In genomic region chr1:53889304-53890298, GRCh38 we compare ENCODE assay signal across 1 cellular context.
TF ChIP-seq lines count a peak whose summit lies in the region.

Gene YIPF1, minus strand, starts transcription at chr1:53889797. Its CDS starts 860 bp downstream, at chr1:53888937.

TF ChIP-seq in HepG2, 621 proteins besides CTCF, POLR2A, EP300 and RAD21 (continued from another document and continues in another):
- no peak for TF ChIP-seq ZBTB38 (CRISPR knock-in tag; IDR thresholded peaks at IDR 0.05)
- TF ChIP-seq NONO (IDR thresholded peaks at IDR 0.05) = no peak
- peak; percentile 52 for TF ChIP-seq NONO (CRISPR knock-in tag; conservative IDR thresholded peaks at IDR 0.05)
- no peak for TF ChIP-seq ZNF513 (CRISPR knock-in tag; conservative IDR thresholded peaks at IDR 0.05)
- TF ChIP-seq SIX1 (CRISPR knock-in tag; IDR thresholded peaks at IDR 0.05; ENCODE audit: borderline replicate concordance) = no peak
- peak; percentile 67; the same call in 1 of the 2 replicates for TF ChIP-seq SALL1 (CRISPR knock-in tag; IDR thresholded peaks at IDR 0.05)
- peak; percentile 47; the same call in 1 of the 2 replicates for TF ChIP-seq ZNF225 (CRISPR knock-in tag; IDR thresholded peaks at IDR 0.05)
- no peak for TF ChIP-seq HES4 (CRISPR knock-in tag; IDR thresholded peaks at IDR 0.05; ENCODE audit: borderline replicate concordance)
- TF ChIP-seq NFKB2 (CRISPR knock-in tag; IDR thresholded peaks at IDR 0.05; ENCODE audit: borderline replicate concordance) = peak; percentile 77; the same call in 1 of the 2 replicates
- peak; percentile 60 for TF ChIP-seq XRCC5 (optimal IDR thresholded peaks at IDR 0.05; ENCODE audit: low read length)
- 0 out of 2 replicates have a peak, but pooled peaks have one; percentile 29 for TF ChIP-seq EED (CRISPR knock-in tag; IDR thresholded peaks at IDR 0.05)
- peak; percentile 99 for TF ChIP-seq SP4 (CRISPR knock-in tag; IDR thresholded peaks at IDR 0.05)
- 0 out of 2 replicates have a peak, but pooled peaks have one; percentile 36 for TF ChIP-seq ZNF276 (CRISPR knock-in tag; IDR thresholded peaks at IDR 0.05; ENCODE audit: low read depth)
- TF ChIP-seq CREM (IDR thresholded peaks at IDR 0.05) = 0 out of 2 replicates have a peak, but pooled peaks have one; percentile 14
- TF ChIP-seq CREM (CRISPR knock-in tag; IDR thresholded peaks at IDR 0.05) = no peak
- TF ChIP-seq ZNF34 (CRISPR knock-in tag; IDR thresholded peaks at IDR 0.05; ENCODE audit: borderline replicate concordance) = no peak
- no peak for TF ChIP-seq MTA1 (CRISPR knock-in tag; IDR thresholded peaks at IDR 0.05; ENCODE audit: borderline replicate concordance)
- TF ChIP-seq, protein P1, sequence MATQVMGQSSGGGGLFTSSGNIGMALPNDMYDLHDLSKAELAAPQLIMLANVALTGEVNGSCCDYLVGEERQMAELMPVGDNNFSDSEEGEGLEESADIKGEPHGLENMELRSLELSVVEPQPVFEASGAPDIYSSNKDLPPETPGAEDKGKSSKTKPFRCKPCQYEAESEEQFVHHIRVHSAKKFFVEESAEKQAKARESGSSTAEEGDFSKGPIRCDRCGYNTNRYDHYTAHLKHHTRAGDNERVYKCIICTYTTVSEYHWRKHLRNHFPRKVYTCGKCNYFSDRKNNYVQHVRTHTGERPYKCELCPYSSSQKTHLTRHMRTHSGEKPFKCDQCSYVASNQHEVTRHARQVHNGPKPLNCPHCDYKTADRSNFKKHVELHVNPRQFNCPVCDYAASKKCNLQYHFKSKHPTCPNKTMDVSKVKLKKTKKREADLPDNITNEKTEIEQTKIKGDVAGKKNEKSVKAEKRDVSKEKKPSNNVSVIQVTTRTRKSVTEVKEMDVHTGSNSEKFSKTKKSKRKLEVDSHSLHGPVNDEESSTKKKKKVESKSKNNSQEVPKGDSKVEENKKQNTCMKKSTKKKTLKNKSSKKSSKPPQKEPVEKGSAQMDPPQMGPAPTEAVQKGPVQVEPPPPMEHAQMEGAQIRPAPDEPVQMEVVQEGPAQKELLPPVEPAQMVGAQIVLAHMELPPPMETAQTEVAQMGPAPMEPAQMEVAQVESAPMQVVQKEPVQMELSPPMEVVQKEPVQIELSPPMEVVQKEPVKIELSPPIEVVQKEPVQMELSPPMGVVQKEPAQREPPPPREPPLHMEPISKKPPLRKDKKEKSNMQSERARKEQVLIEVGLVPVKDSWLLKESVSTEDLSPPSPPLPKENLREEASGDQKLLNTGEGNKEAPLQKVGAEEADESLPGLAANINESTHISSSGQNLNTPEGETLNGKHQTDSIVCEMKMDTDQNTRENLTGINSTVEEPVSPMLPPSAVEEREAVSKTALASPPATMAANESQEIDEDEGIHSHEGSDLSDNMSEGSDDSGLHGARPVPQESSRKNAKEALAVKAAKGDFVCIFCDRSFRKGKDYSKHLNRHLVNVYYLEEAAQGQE (IDR thresholded peaks at IDR 0.05; ENCODE audit: borderline replicate concordance in 1 of 2, low read depth in 1 of 2, low read length in 2 of 2) = no peak
- no peak for TF ChIP-seq ZNF747 (CRISPR knock-in tag; IDR thresholded peaks at IDR 0.05; ENCODE audit: borderline replicate concordance)
- TF ChIP-seq HBP1 (CRISPR knock-in tag; IDR thresholded peaks at IDR 0.05; ENCODE audit: low read depth) = no peak
- 0 out of 2 replicates have a peak, but pooled peaks have one; percentile 40 for TF ChIP-seq ATF7-NPFF (CRISPR knock-in tag; IDR thresholded peaks at IDR 0.05; ENCODE audit: low read depth)
- no peak for TF ChIP-seq TRIM22 (IDR thresholded peaks at IDR 0.05)
- TF ChIP-seq ZNF781 (CRISPR knock-in tag; IDR thresholded peaks at IDR 0.05; ENCODE audit: borderline replicate concordance, not compliant biosample characterization) = peak; percentile 59
- TF ChIP-seq ZBTB42 (CRISPR knock-in tag; IDR thresholded peaks at IDR 0.05) = 0 out of 2 replicates have a peak, but pooled peaks have one; percentile 28
- TF ChIP-seq KMT2A (CRISPR knock-in tag; IDR thresholded peaks at IDR 0.05) = 0 out of 2 replicates have a peak, but pooled peaks have one; percentile 69
- no peak for TF ChIP-seq ZNF331 (CRISPR knock-in tag; IDR thresholded peaks at IDR 0.05)
- no peak for TF ChIP-seq ZNF720 (CRISPR knock-in tag; IDR thresholded peaks at IDR 0.05)
- TF ChIP-seq ZNF598 (CRISPR knock-in tag; IDR thresholded peaks at IDR 0.05; ENCODE audit: borderline replicate concordance) = peak; percentile 39; the same call in 1 of the 2 replicates
- TF ChIP-seq KDM1A (CRISPR knock-in tag; IDR thresholded peaks at IDR 0.05) = peak; percentile 97
- peak; percentile 62; the same call in 1 of the 2 replicates for TF ChIP-seq RXRA (CRISPR knock-in tag; IDR thresholded peaks at IDR 0.05)
- TF ChIP-seq, protein P2, sequence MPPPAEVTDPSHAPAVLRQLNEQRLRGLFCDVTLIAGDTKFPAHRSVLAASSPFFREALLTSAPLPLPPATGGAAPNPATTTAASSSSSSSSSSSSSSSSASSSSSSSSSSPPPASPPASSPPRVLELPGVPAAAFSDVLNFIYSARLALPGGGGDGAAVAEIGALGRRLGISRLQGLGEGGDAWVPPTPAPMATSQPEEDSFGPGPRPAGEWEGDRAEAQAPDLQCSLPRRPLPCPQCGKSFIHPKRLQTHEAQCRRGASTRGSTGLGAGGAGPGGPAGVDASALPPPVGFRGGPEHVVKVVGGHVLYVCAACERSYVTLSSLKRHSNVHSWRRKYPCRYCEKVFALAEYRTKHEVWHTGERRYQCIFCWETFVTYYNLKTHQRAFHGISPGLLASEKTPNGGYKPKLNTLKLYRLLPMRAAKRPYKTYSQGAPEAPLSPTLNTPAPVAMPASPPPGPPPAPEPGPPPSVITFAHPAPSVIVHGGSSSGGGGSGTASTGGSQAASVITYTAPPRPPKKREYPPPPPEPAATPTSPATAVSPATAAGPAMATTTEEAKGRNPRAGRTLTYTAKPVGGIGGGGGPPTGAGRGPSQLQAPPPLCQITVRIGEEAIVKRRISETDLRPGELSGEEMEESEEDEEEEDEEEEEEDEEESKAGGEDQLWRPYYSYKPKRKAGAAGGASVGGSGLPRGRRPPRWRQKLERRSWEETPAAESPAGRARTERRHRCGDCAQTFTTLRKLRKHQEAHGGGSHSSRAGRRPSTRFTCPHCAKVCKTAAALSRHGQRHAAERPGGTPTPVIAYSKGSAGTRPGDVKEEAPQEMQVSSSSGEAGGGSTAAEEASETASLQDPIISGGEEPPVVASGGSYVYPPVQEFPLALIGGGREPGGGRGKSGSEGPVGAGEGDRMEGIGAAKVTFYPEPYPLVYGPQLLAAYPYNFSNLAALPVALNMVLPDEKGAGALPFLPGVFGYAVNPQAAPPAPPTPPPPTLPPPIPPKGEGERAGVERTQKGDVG (CRISPR knock-in tag; IDR thresholded peaks at IDR 0.05; ENCODE audit: borderline replicate concordance) = no peak
- no peak for TF ChIP-seq ZNF740 (CRISPR knock-in tag; IDR thresholded peaks at IDR 0.05)
- no peak for TF ChIP-seq ZNF337 (CRISPR knock-in tag; IDR thresholded peaks at IDR 0.05; ENCODE audit: borderline replicate concordance, low read depth)
- TF ChIP-seq, protein P3, sequence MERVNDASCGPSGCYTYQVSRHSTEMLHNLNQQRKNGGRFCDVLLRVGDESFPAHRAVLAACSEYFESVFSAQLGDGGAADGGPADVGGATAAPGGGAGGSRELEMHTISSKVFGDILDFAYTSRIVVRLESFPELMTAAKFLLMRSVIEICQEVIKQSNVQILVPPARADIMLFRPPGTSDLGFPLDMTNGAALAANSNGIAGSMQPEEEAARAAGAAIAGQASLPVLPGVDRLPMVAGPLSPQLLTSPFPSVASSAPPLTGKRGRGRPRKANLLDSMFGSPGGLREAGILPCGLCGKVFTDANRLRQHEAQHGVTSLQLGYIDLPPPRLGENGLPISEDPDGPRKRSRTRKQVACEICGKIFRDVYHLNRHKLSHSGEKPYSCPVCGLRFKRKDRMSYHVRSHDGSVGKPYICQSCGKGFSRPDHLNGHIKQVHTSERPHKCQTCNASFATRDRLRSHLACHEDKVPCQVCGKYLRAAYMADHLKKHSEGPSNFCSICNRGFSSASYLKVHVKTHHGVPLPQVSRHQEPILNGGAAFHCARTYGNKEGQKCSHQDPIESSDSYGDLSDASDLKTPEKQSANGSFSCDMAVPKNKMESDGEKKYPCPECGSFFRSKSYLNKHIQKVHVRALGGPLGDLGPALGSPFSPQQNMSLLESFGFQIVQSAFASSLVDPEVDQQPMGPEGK (CRISPR knock-in tag; IDR thresholded peaks at IDR 0.05) = 0 out of 2 replicates have a peak, but pooled peaks have one; percentile 8
- no peak for TF ChIP-seq ATF7 (IDR thresholded peaks at IDR 0.05)
- TF ChIP-seq ATF7 (CRISPR knock-in tag; IDR thresholded peaks at IDR 0.05) = peak; percentile 62; the same call in 1 of the 2 replicates
- no peak for TF ChIP-seq ZNF180 (CRISPR knock-in tag; IDR thresholded peaks at IDR 0.05; ENCODE audit: borderline replicate concordance, low read depth)
- TF ChIP-seq ELF4 (CRISPR knock-in tag; IDR thresholded peaks at IDR 0.05; ENCODE audit: borderline replicate concordance) = peak; percentile 82; the same call in 1 of the 2 replicates
- no peak for TF ChIP-seq HOXA5 (CRISPR knock-in tag; IDR thresholded peaks at IDR 0.05)
- no peak for TF ChIP-seq GPBP1L1 (CRISPR knock-in tag; IDR thresholded peaks at IDR 0.05)
- peak; percentile 77 for TF ChIP-seq HDAC1 (CRISPR knock-in tag; IDR thresholded peaks at IDR 0.05)
- 0 out of 2 replicates have a peak, but pooled peaks have one; percentile 24 for TF ChIP-seq FOXK2 (IDR thresholded peaks at IDR 0.05)
- TF ChIP-seq ZFP36L1 (CRISPR knock-in tag; IDR thresholded peaks at IDR 0.05) = 0 out of 2 replicates have a peak, but pooled peaks have one; percentile 7
- TF ChIP-seq CBX1 (IDR thresholded peaks at IDR 0.05; ENCODE audit: low read depth) = peak; percentile 15
- peak; percentile 40; the same call in 1 of the 2 replicates for TF ChIP-seq IRF2 (CRISPR knock-in tag; IDR thresholded peaks at IDR 0.05)
- no peak for TF ChIP-seq CBX5 (CRISPR knock-in tag; IDR thresholded peaks at IDR 0.05; ENCODE audit: borderline replicate concordance)
- peak; percentile 12 for TF ChIP-seq TEAD3 (CRISPR knock-in tag; optimal IDR thresholded peaks at IDR 0.05; ENCODE audit: borderline replicate concordance)
- TF ChIP-seq E2F5 (CRISPR knock-in tag; conservative IDR thresholded peaks at IDR 0.05) = no peak
- TF ChIP-seq PITX1 (CRISPR knock-in tag; IDR thresholded peaks at IDR 0.05) = peak; percentile 78; the same call in 1 of the 2 replicates
